In the genomic region with DNA sequence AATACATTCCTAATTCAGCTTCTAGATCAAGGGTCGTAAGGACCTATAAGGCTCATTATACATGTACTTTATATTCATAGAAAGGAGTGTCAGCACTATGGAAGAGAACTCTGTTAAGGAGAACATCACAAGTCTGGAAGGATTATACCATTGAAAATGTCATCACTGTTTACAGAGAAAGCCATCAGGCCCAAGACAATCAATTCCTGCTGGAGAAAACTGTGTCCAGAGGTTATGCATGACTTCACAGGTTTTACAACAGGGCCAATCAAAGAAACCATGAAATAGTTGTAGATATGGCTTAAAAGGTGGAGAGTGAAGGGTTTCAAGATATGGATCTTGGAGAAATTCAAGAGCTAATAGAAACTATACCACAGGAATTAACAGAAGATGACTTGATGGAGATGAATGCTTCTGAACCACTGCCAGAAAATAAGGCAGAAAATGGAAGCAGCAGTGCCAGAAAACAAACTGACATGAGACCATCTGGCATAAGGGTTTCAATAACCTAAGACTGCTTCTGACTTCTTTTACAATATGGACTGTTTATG, we compare ENCODE assay signal across 1 cellular context.
TF ChIP-seq lines count a peak whose summit lies in the region.

No MANE protein-coding gene starts in this region.

TF ChIP-seq in IMR-90, 13 proteins besides CTCF, POLR2A, EP300 and RAD21 (continued from another document):
- TF ChIP-seq ELK1 (IDR thresholded peaks at IDR 0.05; ENCODE audit: borderline replicate concordance, low read depth, low read length) (no peak), MXI1 (IDR thresholded peaks at IDR 0.05; ENCODE audit: borderline replicate concordance, low read depth, low read length) (no peak), BHLHE40 (IDR thresholded peaks at IDR 0.05; ENCODE audit: low read depth, low read length) (no peak), CHD1 (IDR thresholded peaks at IDR 0.05; ENCODE audit: low read depth, low read length) (no peak), MAZ (IDR thresholded peaks at IDR 0.05; ENCODE audit: borderline replicate concordance, low read depth, low read length) (no peak), FOS (IDR thresholded peaks at IDR 0.05; ENCODE audit: low read depth, low read length) (no peak), NFE2L2 (IDR thresholded peaks at IDR 0.05; ENCODE audit: low read depth, low read length) (no peak), RCOR1 (IDR thresholded peaks at IDR 0.05; ENCODE audit: insufficient replicate concordance, low read length) (no peak)
- TF ChIP-seq, protein P1, sequence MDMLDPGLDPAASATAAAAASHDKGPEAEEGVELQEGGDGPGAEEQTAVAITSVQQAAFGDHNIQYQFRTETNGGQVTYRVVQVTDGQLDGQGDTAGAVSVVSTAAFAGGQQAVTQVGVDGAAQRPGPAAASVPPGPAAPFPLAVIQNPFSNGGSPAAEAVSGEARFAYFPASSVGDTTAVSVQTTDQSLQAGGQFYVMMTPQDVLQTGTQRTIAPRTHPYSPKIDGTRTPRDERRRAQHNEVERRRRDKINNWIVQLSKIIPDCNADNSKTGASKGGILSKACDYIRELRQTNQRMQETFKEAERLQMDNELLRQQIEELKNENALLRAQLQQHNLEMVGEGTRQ (IDR thresholded peaks at IDR 0.05; ENCODE audit: low read depth, low read length) = no peak
